11 cellular contexts compared by ENCODE assay signal in genomic region chr1:234619794-234620247, GRCh38. TPM values are rescaled to one million over a fixed set of nuclear protein-coding genes. Genes with fewer than 3 reads are reported as not detected.
DNase-seq lines count a peak whose midpoint lies in the region; ATAC-seq and TF ChIP-seq lines count a peak whose summit lies in the region.
"Had no signal": no experiment of that assay in that cellular context is flagged by ENCODE, and none has a peak within 500 bp of the region (broad histone marks: within the 10 kb centered on the region; RNA-seq: fewer than 3 reads in every experiment).

No MANE protein-coding gene starts in this region.

- intact Hi-C loops in stomach (cut with DNase I; ENCODE audit: low total_unique reads), result loop anchor here (10.0 kb wide), 2 partner anchors 85 to 105 kb away; no protein-coding TSS in a partner anchor

- 20 to 46% (median 34%) methylated on average over 6 of the region's 6 CpGs for WGBS in stomach, 5 donors

- H3K4me3 ChIP-seq in stomach, result no peak overlapping the region

- no peak for TF ChIP-seq CTCF in stomach (IDR thresholded peaks at IDR 0.05)

- DNase-seq in MV-4-11 (lab: John Stamatoyannopoulos, UW), result peak; percentile 72
- DNase-seq in NCI-H82 (lab: John Stamatoyannopoulos, UW), result peak; percentile 95
- peak; percentile 61 for DNase-seq in fibroblast of peridontal ligament (ENCODE audit: extremely low read depth)
- no peak for DNase-seq in stomach
- DNase-seq in DMS114 treated with DMSO at 0.1 percent for 48 hours (lab: John Stamatoyannopoulos, UW; ENCODE audit: unreplicated experiment), result no peak
- no peak for DNase-seq in HPDE6-E6E7 (ENCODE audit: extremely low spot score)
- DNase-seq: activated CD8-positive, alpha-beta memory T cell treated with anti-CD3 and anti-CD28 coated beads, Interleukin-2, amount 10 ng/mL, durations not matched to agents 7 days and 5 days; stimulated activated naive CD8-positive, alpha-beta T cell treated with anti-CD3 and anti-CD28 coated beads, Interleukin-15, amount 100 ng/mL, for 72 hours had no signal

- ATAC-seq in GM18870 (IDR thresholded peaks at IDR 0.05; ENCODE audit: unreplicated experiment) (no peak), HG02759 (IDR thresholded peaks at IDR 0.05; ENCODE audit: unreplicated experiment) (no peak)
- ATAC-seq: activated CD8-positive, alpha-beta memory T cell treated with anti-CD3 and anti-CD28 coated beads, Interleukin-2, amount 10 ng/mL, durations not matched to agents 7 days and 5 days; stimulated activated naive CD8-positive, alpha-beta T cell treated with anti-CD3 and anti-CD28 coated beads, Interleukin-15, amount 100 ng/mL, for 72 hours had no signal

- peak overlapping the region in 4 of 5 donors; percentile 49 to 65 (median 60) for H3K27ac ChIP-seq in stomach
- H3K27ac ChIP-seq: parathyroid adenoma had no signal

- peaks cover 8 to 72% (median 36%) of the 10 kb centered on the region in 4 donors for H3K4me1 ChIP-seq in stomach
- H3K4me1 ChIP-seq: parathyroid adenoma had no signal

- H3K36me3 ChIP-seq in stomach, result no peaks in the 10 kb centered on the region

- TF ChIP-seq POLR2A in stomach (IDR thresholded peaks at IDR 0.05), result no peak

- H3K27me3 ChIP-seq in stomach, result no peaks in the 10 kb centered on the region

- no peaks in the 10 kb centered on the region for H3K9me3 ChIP-seq in stomach

- TF ChIP-seq EP300 in stomach (IDR thresholded peaks at IDR 0.05), result no peak

RNA-seq across cellular contexts. Expression of gene IRF2BP2, which starts 9.8 kb away (rescaled TPM):
- total RNA-seq in stomach, result 100 to 1,000 TPM in 2 of 5 donors, 10 to 100 TPM in 3; 58.3 to 218 (median 81.1) TPM
- 10 to 100 TPM; 39.6 to 57.0 (median 51.5) TPM for polyA plus RNA-seq in stomach

Comparison
In these comparisons a context has a peak if more than half of its experiments do, and no peak if none do; other contexts are left out.
1. DNase-seq: peak in MV-4-11 (single experiment), NCI-H82 (single experiment) and fibroblast of peridontal ligament (single experiment); none in stomach (single experiment), DMS114 treated with DMSO at 0.1 percent for 48 hours (single experiment) and HPDE6-E6E7 (single experiment).